Comparison of ENCODE assay signal across 27 cellular contexts in the genomic region with DNA sequence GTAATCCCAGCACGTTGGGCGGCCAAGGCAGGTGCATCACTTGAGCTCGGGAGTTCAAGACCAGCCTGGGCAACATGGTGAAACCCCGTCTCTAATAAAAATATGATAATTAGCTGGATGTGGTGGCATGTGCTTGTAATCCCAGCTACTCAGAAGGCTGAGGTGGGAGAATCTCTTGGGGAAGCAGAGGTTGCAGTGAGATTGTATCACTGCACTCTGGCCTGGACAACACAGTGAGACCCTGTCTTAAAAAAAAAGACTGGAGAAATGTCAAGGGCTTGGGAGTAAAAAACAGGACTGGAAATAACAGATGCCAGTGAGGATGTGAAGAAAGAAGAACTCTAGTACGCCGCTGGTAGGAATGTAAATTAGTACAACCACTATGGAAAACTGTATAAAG.
"Had no signal": no experiment of that assay in that cellular context is flagged by ENCODE, and none has a peak within 500 bp of the region (broad histone marks: within the 10 kb centered on the region; RNA-seq: fewer than 3 reads in every experiment).

No MANE protein-coding gene starts in this region.

- FAIRE-seq: colon, endometrium, endothelial cell of umbilical vein, frontal cortex had no signal

- H3K36me3 ChIP-seq: colonic mucosa, esophagus muscularis mucosa, esophagus squamous epithelium, gastrocnemius medialis, gastroesophageal sphincter, heart left ventricle, heart right ventricle had no signal

- H3K9me3 ChIP-seq: colonic mucosa, esophagus muscularis mucosa, esophagus squamous epithelium, gastrocnemius medialis, gastroesophageal sphincter, heart left ventricle, heart right ventricle had no signal

- H3K4me1 ChIP-seq: colonic mucosa, esophagus muscularis mucosa, esophagus squamous epithelium, foreskin keratinocyte, gastrocnemius medialis, gastroesophageal sphincter, heart right ventricle had no signal

- ATAC-seq: effector memory CD8-positive, alpha-beta T cell; esophagus mucosa; foreskin keratinocyte; gastrocnemius medialis; gastroesophageal sphincter; heart left ventricle; heart right ventricle had no signal

- H3K4me3 ChIP-seq: colonic mucosa, coronary artery, dorsolateral prefrontal cortex, esophagus muscularis mucosa, esophagus squamous epithelium, gastrocnemius medialis, gastroesophageal sphincter, heart left ventricle, heart right ventricle had no signal

- H3K27me3 ChIP-seq: colonic mucosa, dorsolateral prefrontal cortex, esophagus muscularis mucosa, esophagus squamous epithelium, gastrocnemius medialis, gastroesophageal sphincter, heart left ventricle, heart right ventricle had no signal

- H3K27ac ChIP-seq: colonic mucosa, coronary artery, dorsolateral prefrontal cortex, epithelial cell of prostate, esophagus muscularis mucosa, esophagus squamous epithelium, foreskin keratinocyte, gastrocnemius medialis, gastroesophageal sphincter, heart left ventricle, heart right ventricle had no signal

- DNase-seq: colonic mucosa; dermis blood vessel endothelial cell; dorsolateral prefrontal cortex; effector CD4-positive, alpha-beta T cell; effector CD8-positive, alpha-beta T cell; effector memory CD4-positive, alpha-beta T cell; effector memory CD8-positive, alpha-beta T cell; endodermal cell; erythroblast; esophagus squamous epithelium; foreskin fibroblast; foreskin keratinocyte; foreskin melanocyte; gastrocnemius medialis; glutamatergic neuron; head of caudate nucleus; heart left ventricle; heart right ventricle had no signal
